In the genomic region with DNA sequence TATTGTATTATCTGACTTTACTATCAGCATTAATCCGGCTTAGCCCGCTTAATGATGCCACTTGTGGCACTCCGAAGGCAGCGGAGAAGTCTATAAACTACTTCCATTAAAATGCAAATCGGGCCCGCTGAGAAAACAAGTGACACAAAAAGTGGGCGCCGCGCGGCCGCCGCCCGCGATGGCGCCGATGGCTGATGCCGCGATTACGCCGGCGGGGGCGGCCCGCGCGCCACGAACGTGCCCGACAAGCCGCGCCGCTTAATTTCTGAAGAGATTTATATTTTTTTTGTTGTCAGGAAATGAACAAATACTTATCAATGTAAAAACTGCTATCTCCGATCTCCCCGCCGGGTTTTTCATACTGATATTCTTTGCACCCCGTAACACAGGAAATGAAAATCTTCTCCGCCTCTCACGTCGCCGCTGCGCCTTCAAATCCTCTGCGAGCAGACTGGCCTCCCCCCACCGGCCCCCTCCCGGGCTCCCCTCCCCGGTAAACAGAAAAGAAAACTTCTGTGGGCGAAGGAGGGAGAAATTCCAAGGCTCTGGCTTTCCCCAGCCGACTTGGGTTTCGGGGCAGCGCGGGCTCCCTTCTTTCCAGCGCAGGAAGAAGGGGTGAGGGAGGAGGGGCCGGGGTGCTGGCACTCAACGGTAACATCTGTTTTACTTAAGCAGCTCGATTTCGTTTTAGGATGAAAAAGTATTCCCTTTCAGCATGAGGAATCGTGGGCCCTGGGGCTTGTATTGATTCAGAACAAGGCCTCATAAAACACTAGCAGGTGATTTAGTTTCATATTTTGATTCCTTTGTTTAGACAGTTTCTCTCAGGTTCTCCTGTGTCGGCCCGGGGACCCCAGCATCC, we compare ENCODE assay signal across 8 cellular contexts.
DNase-seq lines count a peak whose midpoint lies in the region; ATAC-seq and TF ChIP-seq lines count a peak whose summit lies in the region.

No MANE protein-coding gene starts in this region.

- H3K27me3 ChIP-seq in MG63, result no peaks in the 10 kb centered on the region
- H3K27me3 ChIP-seq in esophagus squamous epithelium, result peaks cover 0 to 70% (median 4%) of the 10 kb centered on the region in 4 donors

- peaks cover 10% of the 10 kb centered on the region for H3K4me1 Mint-ChIP-seq in CD14-positive monocyte
- no peaks in the 10 kb centered on the region for H3K4me1 Mint-ChIP-seq in natural killer cell treated with Interleukin-12 subunit alpha and Interleukin-12 subunit beta and Interleukin-15 and Interleukin-18, amount 100 ng/mL, for 72 hours (ENCODE audit: low read depth in 2 of 2)

- intact Hi-C loops in CD14-positive monocyte (cut with micrococcal nuclease) (no loop called here), esophagus squamous epithelium (cut with DNase I) (no loop called here)

- H3K4me3 Mint-ChIP-seq in CD14-positive monocyte, result peak overlapping the region; percentile 70 to 88
- peak overlapping the region; percentile 73 for H3K4me3 Mint-ChIP-seq in natural killer cell treated with Interleukin-12 subunit alpha and Interleukin-12 subunit beta and Interleukin-15 and Interleukin-18, amount 100 ng/mL, for 72 hours

- H3K27ac ChIP-seq in esophagus squamous epithelium, result peak overlapping the region in 3 of 4 donors; percentile 11 to 51 (median 42)

- no peak for DNase-seq in CD14-positive monocyte (ENCODE audit: low spot score)
- DNase-seq in MG63, result peak; percentile 56
- DNase-seq in activated T-cell treated with anti-CD3 and anti-CD28 coated beads for 1 hour (ENCODE audit: low read depth), result peak; percentile 42
- no peak for DNase-seq in esophagus squamous epithelium (lab: John Stamatoyannopoulos, UW)
- no peak for DNase-seq in natural killer cell treated with Interleukin-12 subunit alpha and Interleukin-12 subunit beta and Interleukin-15 and Interleukin-18, amount 100 ng/mL, for 72 hours (ENCODE audit: low spot score)
- peak; percentile 58 for DNase-seq in stimulated activated naive CD4-positive, alpha-beta T cell treated with Interleukin-2 at 50 U/mL for 16 hours (lab: John Stamatoyannopoulos, UW)

- peak overlapping the region; percentile 47 for H3K4me3 ChIP-seq in MG63
- H3K4me3 ChIP-seq in esophagus squamous epithelium, result peak overlapping the region; percentile 36 to 73 (median 56)

- H3K36me3 ChIP-seq in MG63, result no peaks in the 10 kb centered on the region
- H3K36me3 ChIP-seq in esophagus squamous epithelium, result no peaks in the 10 kb centered on the region

- no peaks in the 10 kb centered on the region for H3K9me3 ChIP-seq in MG63
- no peaks in the 10 kb centered on the region for H3K9me3 ChIP-seq in esophagus squamous epithelium

- TF ChIP-seq POLR2A in esophagus squamous epithelium (IDR thresholded peaks at IDR 0.05), result no peak

- no peak overlapping the region for H3K27ac Mint-ChIP-seq in CD14-positive monocyte
- H3K27ac Mint-ChIP-seq in natural killer cell treated with Interleukin-12 subunit alpha and Interleukin-12 subunit beta and Interleukin-15 and Interleukin-18, amount 100 ng/mL, for 72 hours, result peak overlapping the region; percentile 55 to 70

- WGBS in esophagus squamous epithelium, 2 donors, result 2 to 10% methylated on average over 28 to 39 of the region's 57 CpGs

- peak; percentile 80 for ATAC-seq in GM19438 (IDR thresholded peaks at IDR 0.05; ENCODE audit: low read depth, unreplicated experiment)
- peak; percentile 71 to 76 for ATAC-seq in natural killer cell treated with Interleukin-12 subunit alpha and Interleukin-12 subunit beta and Interleukin-15 and Interleukin-18, amount 100 ng/mL, for 72 hours
- ATAC-seq in HG03097 (IDR thresholded peaks at IDR 0.05; ENCODE audit: low FRiP score, unreplicated experiment), result no peak

- peaks cover 0 to 23% (median 2%) of the 10 kb centered on the region in 7 donors for H3K9me3 Mint-ChIP-seq in CD14-positive monocyte
- H3K9me3 Mint-ChIP-seq in natural killer cell treated with Interleukin-12 subunit alpha and Interleukin-12 subunit beta and Interleukin-15 and Interleukin-18, amount 100 ng/mL, for 72 hours, result no peaks in the 10 kb centered on the region

- H3K4me1 ChIP-seq in esophagus squamous epithelium, result peaks cover 0 to 19% (median 0%) of the 10 kb centered on the region in 3 donors

- H3K36me3 Mint-ChIP-seq in CD14-positive monocyte, result no peaks in the 10 kb centered on the region
- no peaks in the 10 kb centered on the region for H3K36me3 Mint-ChIP-seq in natural killer cell treated with Interleukin-12 subunit alpha and Interleukin-12 subunit beta and Interleukin-15 and Interleukin-18, amount 100 ng/mL, for 72 hours

- TF ChIP-seq CTCF in CD14-positive monocyte (IDR thresholded peaks at IDR 0.05), result no peak
- no peak for TF ChIP-seq CTCF in esophagus squamous epithelium (IDR thresholded peaks at IDR 0.05)

- peaks cover 65 to 76% (median 65%) of the 10 kb centered on the region in 3 donors for H3K27me3 Mint-ChIP-seq in CD14-positive monocyte (ENCODE audit: low read depth in 3 of 3)
- H3K27me3 Mint-ChIP-seq in natural killer cell treated with Interleukin-12 subunit alpha and Interleukin-12 subunit beta and Interleukin-15 and Interleukin-18, amount 100 ng/mL, for 72 hours, result peaks cover 14 to 39% of the 10 kb centered on the region in 2 donors

Comparison
In these comparisons a context has a peak if more than half of its experiments do, and no peak if none do; other contexts are left out.
1. DNase-seq: peak in MG63 (single experiment), activated T-cell treated with anti-CD3 and anti-CD28 coated beads for 1 hour (single experiment) and stimulated activated naive CD4-positive, alpha-beta T cell treated with Interleukin-2 at 50 U/mL for 16 hours (single experiment); none in CD14-positive monocyte (single experiment), esophagus squamous epithelium (single experiment) and natural killer cell treated with Interleukin-12 subunit alpha and Interleukin-12 subunit beta and Interleukin-15 and Interleukin-18, amount 100 ng/mL, for 72 hours (single experiment).
2. H3K27ac Mint-ChIP-seq: peak in natural killer cell treated with Interleukin-12 subunit alpha and Interleukin-12 subunit beta and Interleukin-15 and Interleukin-18, amount 100 ng/mL, for 72 hours (2 of 2); none in CD14-positive monocyte (0 of 7).